ENCODE assay signal across 8 cellular contexts in the genomic region with DNA sequence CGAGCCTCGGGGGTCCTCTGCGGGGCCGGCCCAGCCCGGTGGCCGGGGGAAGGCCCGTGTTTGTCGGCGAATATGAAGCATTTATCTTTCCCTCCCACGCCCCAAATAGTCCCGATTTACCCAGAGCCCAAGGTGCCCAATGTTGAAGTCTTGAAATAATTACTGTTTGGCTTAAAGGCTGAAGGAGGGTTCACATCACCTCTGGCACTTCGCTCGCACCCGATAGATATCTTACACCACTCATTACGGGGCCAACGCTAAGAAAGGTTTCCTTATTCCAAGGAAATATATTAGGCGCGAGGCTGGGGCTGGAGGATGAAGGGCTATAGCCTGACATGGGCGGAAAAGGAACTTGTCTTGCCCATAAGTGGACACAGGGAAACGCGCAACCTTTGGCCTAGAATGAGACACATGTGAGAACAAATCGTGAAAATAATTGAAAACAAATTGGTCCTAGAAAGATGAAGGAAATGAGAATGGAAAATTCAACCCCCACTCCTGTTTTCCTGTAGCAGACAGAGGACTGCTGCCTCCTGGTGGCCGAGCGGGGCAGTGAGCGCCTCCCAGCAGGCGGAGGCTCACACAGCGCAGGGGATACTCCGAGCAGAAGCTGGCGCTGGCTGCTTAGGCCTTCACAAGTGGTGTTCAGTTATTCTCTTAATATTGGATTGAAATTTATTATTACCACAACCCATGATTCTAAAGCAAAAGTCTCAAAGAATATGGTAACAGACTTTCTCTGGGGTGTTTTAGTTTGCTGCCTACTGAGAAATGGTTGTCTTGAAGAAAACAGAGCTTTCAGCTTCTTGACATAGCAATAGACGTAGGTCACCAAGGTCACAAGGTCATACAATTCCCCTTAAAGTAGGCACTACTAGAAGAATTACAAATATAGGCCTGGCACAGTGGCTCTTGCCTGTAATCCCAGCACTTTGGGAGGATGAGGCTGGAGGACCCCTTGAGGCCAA. TPM values are rescaled to one million over a fixed set of nuclear protein-coding genes. Genes with fewer than 3 reads are reported as not detected.
DNase-seq lines count a peak whose midpoint lies in the region; ATAC-seq and TF ChIP-seq lines count a peak whose summit lies in the region.

No MANE protein-coding gene starts in this region.

- ATAC-seq in HG03159 (IDR thresholded peaks at IDR 0.05; ENCODE audit: unreplicated experiment) (peak; percentile 75), lower lobe of right lung (peak; percentile 95 to 96), HG02852 (IDR thresholded peaks at IDR 0.05; ENCODE audit: unreplicated experiment) (no peak)

- no peaks in the 10 kb centered on the region for H3K36me3 ChIP-seq in lower lobe of right lung

- peaks cover 7% of the 10 kb centered on the region for H3K4me1 ChIP-seq in lower lobe of right lung

- no peaks in the 10 kb centered on the region for H3K9me3 ChIP-seq in lower lobe of right lung

- H3K27ac ChIP-seq in lower lobe of right lung, result peak overlapping the region; percentile 77

- peak overlapping the region; percentile 82 for H3K4me3 ChIP-seq in lower lobe of right lung

- intact Hi-C loops in lower lobe of right lung (cut with DNase I), result no loop called here

- DNase-seq in GM10266 (ENCODE audit: extremely low spot score) (peak; percentile 86), NCI-H526 treated with DMSO at 0.1 percent for 48 hours (lab: John Stamatoyannopoulos, UW) (peak; percentile 41), lower lobe of right lung (peak; percentile 87)
- DNase-seq in activated CD8-positive, alpha-beta memory T cell treated with anti-CD3 and anti-CD28 coated beads for 1 hour (ENCODE audit: extremely low read depth in 1 of 2, low read depth in 1 of 2), result peak; percentile 57 to 81
- peak; percentile 74 for DNase-seq in effector CD4-positive, alpha-beta T cell
- DNase-seq in stimulated activated CD4-positive, alpha-beta T cell treated with anti-CD3 and anti-CD28 coated beads, Interleukin-4, amount 100 ng/mL, for 4 hours, result peak; percentile 80 to 85

- H3K27me3 ChIP-seq in lower lobe of right lung (ENCODE audit: low read depth), result no peaks in the 10 kb centered on the region

- TF ChIP-seq CTCF in GM10266 (IDR thresholded peaks at IDR 0.05; ENCODE audit: control insufficient read depth, insufficient read depth, low read depth, missing control alignments), result peak; percentile 99
- peak; percentile 100 for TF ChIP-seq CTCF in lower lobe of right lung (IDR thresholded peaks at IDR 0.05)

RNA-seq across cellular contexts. Expression of a gene that starts 7.9 kb away (rescaled TPM):
- total RNA-seq in lower lobe of right lung, result 138 TPM

RNA-seq across cellular contexts. Expression of a gene that starts 11.0 kb away (rescaled TPM):
- 2.4 TPM for total RNA-seq in lower lobe of right lung

RNA-seq across cellular contexts. Expression of a gene that starts 39.6 kb away (rescaled TPM):
- total RNA-seq in lower lobe of right lung, result not detected

RNA-seq across cellular contexts. Expression of a gene that starts 50.1 kb away (rescaled TPM):
- 25.7 TPM for total RNA-seq in lower lobe of right lung

RNA-seq across cellular contexts. Expression of a gene that starts 55.6 kb away (rescaled TPM):
- 51.3 TPM for total RNA-seq in lower lobe of right lung
